8 cellular contexts compared by ENCODE assay signal in the genomic region with DNA sequence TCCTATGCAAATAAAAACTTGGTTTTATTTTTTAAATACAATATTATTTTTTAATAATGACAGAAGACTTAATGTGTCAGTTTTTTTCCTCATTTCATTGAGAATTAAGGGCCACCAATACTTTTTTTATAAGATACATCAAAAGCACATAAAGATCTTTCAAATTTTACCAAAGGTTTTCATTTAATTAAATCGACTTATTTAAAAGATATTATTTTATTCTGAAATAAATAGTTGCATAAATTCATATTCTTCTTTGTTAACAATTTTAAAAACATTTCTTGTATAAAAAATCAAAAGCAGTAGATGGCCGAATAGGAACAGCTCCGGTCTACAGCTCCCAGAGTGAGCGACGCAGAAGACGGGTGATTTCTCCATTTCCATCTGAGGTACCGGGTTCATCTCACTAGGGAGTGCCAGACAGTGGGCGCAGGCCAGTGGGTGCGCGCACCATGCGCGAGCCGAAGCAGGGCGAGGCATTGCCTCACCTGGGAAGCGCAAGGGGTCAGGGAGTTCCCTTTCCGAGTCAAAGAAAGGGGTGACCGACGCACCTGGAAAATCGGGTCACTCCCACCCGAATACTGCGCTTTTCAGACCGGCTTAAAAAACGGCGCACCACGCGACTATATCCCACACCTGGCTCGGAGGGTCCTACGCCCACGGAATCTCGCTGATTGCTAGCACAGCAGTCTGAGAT.
DNase-seq lines count a peak whose midpoint lies in the region; ATAC-seq and TF ChIP-seq lines count a peak whose summit lies in the region.
"Not testable (repeated sequence)": the region's sequence is repeated elsewhere in the genome, so short reads cannot be mapped to it uniquely, and the experiment has no call there.

No MANE protein-coding gene starts in this region.

- POLR2A ChIA-PET in CD4-positive, alpha-beta memory T cell (lab: Charles Lee; ENCODE audit: partially characterized antibody) = not testable (repeated sequence)

- CTCF ChIA-PET in CD4-positive, alpha-beta memory T cell (lab: Charles Lee; ENCODE audit: partially characterized antibody) = not testable (repeated sequence)

- H3K4me3 Mint-ChIP-seq in CD4-positive, alpha-beta memory T cell = peak overlapping the region; percentile 52 to 78 (median 66)
- H3K4me3 Mint-ChIP-seq in T-helper 17 cell = peak overlapping the region; percentile 56
- H3K4me3 Mint-ChIP-seq in activated naive CD8-positive, alpha-beta T cell = peak overlapping the region; percentile 70
- H3K4me3 Mint-ChIP-seq in neural crest cell = peak overlapping the region; percentile 86
- H3K4me3 Mint-ChIP-seq in stimulated activated naive CD8-positive, alpha-beta T cell treated with anti-CD3 and anti-CD28 coated beads, Interleukin-15, Interleukin-2, amounts not matched to agents 100 ng/mL and 50 ng/mL, for 24 hours = peak overlapping the region; percentile 59

- H3K9me3 Mint-ChIP-seq in CD4-positive, alpha-beta memory T cell; activated naive CD8-positive, alpha-beta T cell (ENCODE audit: low read depth); neural crest cell; stimulated activated naive CD8-positive, alpha-beta T cell treated with anti-CD3 and anti-CD28 coated beads, Interleukin-15, Interleukin-2, amounts not matched to agents 100 ng/mL and 50 ng/mL, for 24 hours: not testable (repeated sequence)

- H3K27ac Mint-ChIP-seq in CD4-positive, alpha-beta memory T cell; T-helper 17 cell; activated naive CD8-positive, alpha-beta T cell; stimulated activated naive CD8-positive, alpha-beta T cell treated with anti-CD3 and anti-CD28 coated beads, Interleukin-15, Interleukin-2, amounts not matched to agents 100 ng/mL and 50 ng/mL, for 24 hours: not testable (repeated sequence)
- H3K27ac Mint-ChIP-seq in neural crest cell (ENCODE audit: unreplicated experiment) = peak overlapping the region; percentile 93

- not testable (repeated sequence) for H3K4me1 ChIP-seq in CD4-positive, alpha-beta memory T cell (ENCODE audit: insufficient read depth, low read length); endocrine pancreas (ENCODE audit: control insufficient read depth, insufficient read depth, low read length)

- not testable (repeated sequence) for H3K36me3 Mint-ChIP-seq in CD4-positive, alpha-beta memory T cell; T-helper 17 cell (ENCODE audit: low read depth); activated naive CD8-positive, alpha-beta T cell; neural crest cell (ENCODE audit: low read depth); stimulated activated naive CD8-positive, alpha-beta T cell treated with anti-CD3 and anti-CD28 coated beads, Interleukin-15, Interleukin-2, amounts not matched to agents 100 ng/mL and 50 ng/mL, for 24 hours (ENCODE audit: low read depth)

- not testable (repeated sequence) for H3K9ac ChIP-seq in endocrine pancreas (ENCODE audit: control insufficient read depth, insufficient read depth, low read length)

- not testable (repeated sequence) for TF ChIP-seq CTCF in neural crest cell (conservative IDR thresholded peaks at IDR 0.05)

- H3K27me3 ChIP-seq in CD4-positive, alpha-beta memory T cell (ENCODE audit: insufficient read depth, low read length); endocrine pancreas (ENCODE audit: control insufficient read depth, insufficient read depth, low read length): not testable (repeated sequence)

- H3K27ac ChIP-seq in CD4-positive, alpha-beta memory T cell (ENCODE audit: low read depth, low read length) = not testable (repeated sequence)

- not testable (repeated sequence) for ATAC-seq in T-helper 17 cell

- H3K36me3 ChIP-seq in CD4-positive, alpha-beta memory T cell (ENCODE audit: insufficient read depth, low read length); endocrine pancreas (ENCODE audit: control insufficient read depth, insufficient read depth, low read length): not testable (repeated sequence)

- not testable (repeated sequence) for H3K4me1 Mint-ChIP-seq in CD4-positive, alpha-beta memory T cell; T-helper 17 cell; activated naive CD8-positive, alpha-beta T cell (ENCODE audit: low read depth); neural crest cell; stimulated activated naive CD8-positive, alpha-beta T cell treated with anti-CD3 and anti-CD28 coated beads, Interleukin-15, Interleukin-2, amounts not matched to agents 100 ng/mL and 50 ng/mL, for 24 hours (ENCODE audit: low read depth)

- not testable (repeated sequence) for H3K27me3 Mint-ChIP-seq in CD4-positive, alpha-beta memory T cell; activated naive CD8-positive, alpha-beta T cell; neural crest cell (ENCODE audit: low read depth); stimulated activated naive CD8-positive, alpha-beta T cell treated with anti-CD3 and anti-CD28 coated beads, Interleukin-15, Interleukin-2, amounts not matched to agents 100 ng/mL and 50 ng/mL, for 24 hours
- peaks cover 18% of the 10 kb centered on the region for H3K27me3 Mint-ChIP-seq in T-helper 17 cell

- not testable (repeated sequence) for DNase-seq in CD4-positive, alpha-beta memory T cell; Jurkat, Clone E6-1 (ENCODE audit: low read depth, low spot score); T-helper 17 cell; neural crest cell (ENCODE audit: low read depth, low spot score)

- intact Hi-C loops in CD4-positive, alpha-beta memory T cell (cut with micrococcal nuclease) = not testable (repeated sequence)

- H3K9me3 ChIP-seq in CD4-positive, alpha-beta memory T cell (ENCODE audit: control insufficient read depth in 1 of 2, low read length in 2 of 2); T-helper 17 cell (ENCODE audit: control insufficient read depth, low read length, poor library complexity, severe bottlenecking); endocrine pancreas (ENCODE audit: control insufficient read depth, low read length): not testable (repeated sequence)

- H3K4me3 ChIP-seq in CD4-positive, alpha-beta memory T cell (ENCODE audit: low read length in 2 of 2) = not testable (repeated sequence)
- H3K4me3 ChIP-seq in Jurkat, Clone E6-1 (ENCODE audit: low read length) = peak overlapping the region; percentile 41
- H3K4me3 ChIP-seq in endocrine pancreas (ENCODE audit: control insufficient read depth, insufficient read depth, low read length) = peak overlapping the region; percentile 29
- peak overlapping the region; percentile 37 for H3K4me3 ChIP-seq in iPS-11a (ENCODE audit: low read depth, low read length)
